ENCODE assay signal across 22 cellular contexts in the genomic region with DNA sequence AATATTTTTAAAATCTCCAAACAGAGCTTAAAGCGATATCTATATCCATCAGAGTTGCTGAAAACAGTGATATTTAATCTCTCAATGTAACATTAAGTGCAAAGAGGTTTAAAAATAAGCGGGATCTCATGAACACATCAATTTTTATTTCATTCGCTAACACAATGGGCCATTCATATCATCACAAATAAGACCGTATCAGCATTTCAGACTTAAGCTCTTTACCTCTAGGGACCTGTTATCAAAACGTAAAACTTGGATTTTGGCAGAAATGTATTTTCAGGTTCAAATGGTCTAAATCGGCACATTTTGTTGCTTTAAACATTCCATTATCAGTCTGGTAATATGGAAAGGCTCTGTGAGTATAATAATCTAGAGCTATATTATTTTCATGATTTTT.
"Had no signal": no experiment of that assay in that cellular context is flagged by ENCODE, and none has a peak within 500 bp of the region (broad histone marks: within the 10 kb centered on the region; RNA-seq: fewer than 3 reads in every experiment).

No MANE protein-coding gene starts in this region.

- DNase-seq: hypothalamus; immature natural killer cell; kidney; left colon; left lung; lower lobe of right lung; mammary epithelial cell; mesenchymal stem cell; naive thymus-derived CD8-positive, alpha-beta T cell; nucleus accumbens; pancreas; posterior cingulate gyrus; right cardiac atrium; sigmoid colon; small intestine; spleen; stimulated activated CD4-positive, alpha-beta T cell treated with anti-CD3 and anti-CD28 coated beads, Interleukin-4, amount 100 ng/mL, for 24 hours; stimulated activated naive CD4-positive, alpha-beta T cell; uterus had no signal

- FAIRE-seq: kidney, pancreas, small intestine had no signal

- H3K4me1 ChIP-seq: left lung, lower lobe of right lung, prostate gland, sigmoid colon, spleen, tibial nerve, uterus had no signal

- H3K4me3 ChIP-seq: left lung, lower lobe of right lung, pancreas, prostate gland, sigmoid colon, spleen, tibial nerve, uterus had no signal

- ATAC-seq: naive thymus-derived CD8-positive, alpha-beta T cell; right cardiac atrium; stimulated activated effector memory CD8-positive, alpha-beta T cell treated with anti-CD3 and anti-CD28 coated beads, Interleukin-12 subunit alpha, Interleukin-12 subunit beta, amount 100 ng/mL, for 72 hours had no signal

- H3K9me3 ChIP-seq: left lung, lower lobe of right lung, pancreas, prostate gland, sigmoid colon, tibial nerve, uterus had no signal

- H3K36me3 ChIP-seq: left lung, lower lobe of right lung, pancreas, prostate gland, sigmoid colon, spleen, tibial nerve, uterus had no signal

- H3K27me3 ChIP-seq: left lung, pancreas, sigmoid colon, spleen, tibial nerve, uterus had no signal

- H3K27ac ChIP-seq: left lung, lower lobe of right lung, pancreas, prostate gland, sigmoid colon, spleen, tibial nerve, uterus had no signal
